ENCODE assay signal across 9 cellular contexts in genomic region chr7:3043544-3044395, GRCh38. TPM values are rescaled to one million over a fixed set of nuclear protein-coding genes. Genes with fewer than 3 reads are reported as not detected.
A peak's percentile ranks its signal among the peaks of the same experiment; 100 is the strongest.
DNase-seq lines count a peak whose midpoint lies in the region; ATAC-seq and TF ChIP-seq lines count a peak whose summit lies in the region.
"Had no signal": no experiment of that assay in that cellular context is flagged by ENCODE, and none has a peak within 500 bp of the region (broad histone marks: within the 10 kb centered on the region; RNA-seq: fewer than 3 reads in every experiment).

Gene CARD11 (minus strand): TSS chr7:3043867. CDS start chr7:2958506, 85,361 bp downstream.

- ATAC-seq in HG03103 (IDR thresholded peaks at IDR 0.05; ENCODE audit: low read depth, unreplicated experiment) (peak; percentile 35), GM18517 (IDR thresholded peaks at IDR 0.05; ENCODE audit: unreplicated experiment) (no peak)
- ATAC-seq: HCT116 had no signal

- TF ChIP-seq POLR2A in prostate gland (IDR thresholded peaks at IDR 0.05) = no peak

- intact Hi-C loops in prostate gland (cut with DNase I) = no loop called here

- 13% methylated on average over 44 of the region's 45 CpGs for WGBS in prostate gland

- no peaks in the 10 kb centered on the region for H3K9me3 ChIP-seq in prostate gland

- H3K27ac ChIP-seq in prostate gland = no peak within 1 kb of the TSS

- H3K36me3 ChIP-seq in prostate gland = no peaks in the 10 kb centered on the region

- peaks cover 3% of the 10 kb centered on the region for H3K27me3 ChIP-seq in prostate gland (replicated peaks; ENCODE audit: insufficient read depth)

- no peaks in the 10 kb centered on the region for H3K4me1 ChIP-seq in prostate gland (replicated peaks)

- H3K4me3 ChIP-seq in fibroblast of the aortic adventitia (ENCODE audit: low read depth, low read length) (peak within 1 kb of the TSS; percentile 25), prostate gland (peak within 1 kb of the TSS in 1 of 2 donors; percentile 9)

- DNase-seq in Daoy (ENCODE audit: low read depth) = peak; percentile 63
- peak; percentile 47 to 52 for DNase-seq in activated CD4-positive, alpha-beta T cell treated with anti-CD3 and anti-CD28 coated beads, Interleukin-2, amount 50 U/mL, for 4 hours
- DNase-seq in fibroblast of the aortic adventitia (ENCODE audit: low read depth) = no peak
- peak; percentile 31 to 41 (median 34) for DNase-seq in stimulated activated CD4-positive, alpha-beta T cell treated with anti-CD3 and anti-CD28 coated beads, TNF-alpha, amount 100 ng/mL, for 4 hours (ENCODE audit: low read depth in 3 of 3)
- no peak for DNase-seq in NCI-H82 (lab: John Stamatoyannopoulos, UW)
- no peak for DNase-seq in prostate gland (ENCODE audit: low spot score)

- TF ChIP-seq CTCF in fibroblast of the aortic adventitia (IDR thresholded peaks at IDR 0.05; ENCODE audit: insufficient read depth, low read length) (no peak), prostate gland (IDR thresholded peaks at IDR 0.05) (no peak)

RNA-seq across cellular contexts. Expression of gene CARD11, which starts in this region (rescaled TPM):
- total RNA-seq in Daoy (2014; rRNA removed; shearing (Covaris generic)) = 4.5 and 4.7 TPM in 2 replicates
- total RNA-seq in fibroblast of the aortic adventitia (ENCODE audit: low replicate concordance) = under 0.01 and 0.08 TPM in 2 replicates
- total RNA-seq in prostate gland = 1 to 10 TPM in 1 of 2 donors, under 1 TPM in 1; 0.87 to 2.4 TPM

Comparison
In these comparisons a context has a peak if more than half of its experiments do, and no peak if none do; other contexts are left out.
1. DNase-seq: peak in Daoy (single experiment), activated CD4-positive, alpha-beta T cell treated with anti-CD3 and anti-CD28 coated beads, Interleukin-2, amount 50 U/mL, for 4 hours (2 of 2) and stimulated activated CD4-positive, alpha-beta T cell treated with anti-CD3 and anti-CD28 coated beads, TNF-alpha, amount 100 ng/mL, for 4 hours (3 of 3); none in fibroblast of the aortic adventitia (single experiment), NCI-H82 (single experiment) and prostate gland (single experiment).